ENCODE assay signal across 24 cellular contexts in the genomic region with DNA sequence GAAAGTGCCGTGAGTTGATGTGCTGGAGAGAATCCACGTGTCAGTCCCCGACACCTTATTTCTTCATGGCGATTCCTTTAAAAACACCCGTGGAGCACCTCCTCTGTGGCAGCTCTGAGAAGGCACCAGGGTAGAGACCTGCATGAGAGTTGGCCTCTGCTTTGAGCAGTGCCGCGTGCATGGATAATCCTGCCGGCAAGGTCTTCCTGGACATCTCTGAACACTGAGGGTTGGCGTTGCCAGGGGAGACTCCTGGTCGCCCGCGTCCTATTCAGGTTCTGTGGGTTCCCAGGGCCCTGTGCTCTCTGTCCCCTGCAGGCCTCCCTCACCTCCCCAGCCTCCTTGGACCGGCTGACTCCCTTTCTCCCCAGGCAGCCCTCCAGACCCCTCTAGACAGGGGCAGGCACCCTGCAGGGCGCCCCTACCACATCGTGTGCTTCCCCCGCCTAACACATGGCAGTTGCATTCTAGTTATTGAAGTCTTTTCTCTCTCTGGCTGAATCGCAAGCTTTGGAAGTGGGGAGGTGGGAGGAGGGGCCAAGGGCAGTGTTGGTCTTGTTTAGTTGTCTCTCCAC.
"Had no signal": no experiment of that assay in that cellular context is flagged by ENCODE, and none has a peak within 500 bp of the region (broad histone marks: within the 10 kb centered on the region; RNA-seq: fewer than 3 reads in every experiment).

No MANE protein-coding gene starts in this region.

- H3K27ac ChIP-seq: brain microvascular endothelial cell, cardiac muscle cell, SK-N-MC had no signal

- H3K4me3 Mint-ChIP-seq: activated B cell treated with CpG ODN at 0.5 μM for 24 hours; activated CD4-positive, alpha-beta T cell treated with anti-CD3 and anti-CD28 coated beads, Interleukin-2, amount 10 ng/mL, durations not matched to agents 24 days and 14 days; activated naive CD8-positive, alpha-beta T cell treated with anti-CD3 and anti-CD28 coated beads, Interleukin-2, amount 50 U/mL, for 24 hours; activated T-cell treated with anti-CD3 and anti-CD28 coated beads, Interleukin-2, amount 50 U/mL, for 4 hours; T-cell had no signal

- H3K36me3 Mint-ChIP-seq: activated naive CD4-positive, alpha-beta T cell treated with anti-CD3 and anti-CD28 coated beads, Interleukin-2, amount 50 U/mL, for 72 hours; T-cell had no signal

- H3K27me3 ChIP-seq: brain microvascular endothelial cell, cardiac muscle cell had no signal

- H3K36me3 ChIP-seq: brain microvascular endothelial cell, cardiac muscle cell had no signal

- ATAC-seq: activated naive CD4-positive, alpha-beta T cell treated with anti-CD3 and anti-CD28 coated beads, Interleukin-2, amount 50 U/mL, for 72 hours; activated naive CD8-positive, alpha-beta T cell treated with anti-CD3 and anti-CD28 coated beads, Interleukin-2, amount 50 U/mL, for 24 hours; activated T-cell treated with anti-CD3 and anti-CD28 coated beads, Interleukin-2, amount 50 U/mL, for 4 hours; Right ventricle myocardium inferior; T-cell had no signal

- DNase-seq: activated B cell treated with CpG ODN at 0.5 μM for 24 hours; activated CD4-positive, alpha-beta T cell treated with anti-CD3 and anti-CD28 coated beads for 1 hour; activated CD4-positive, alpha-beta T cell treated with anti-CD3 and anti-CD28 coated beads, Interleukin-2, amount 10 ng/mL, durations not matched to agents 24 days and 14 days; activated CD4-positive, alpha-beta T cell treated with anti-CD3 and anti-CD28 coated beads, Interleukin-2, amount 50 U/mL, for 48 hours; activated naive CD4-positive, alpha-beta T cell; activated naive CD8-positive, alpha-beta T cell treated with anti-CD3 and anti-CD28 coated beads, Interleukin-2, amount 50 U/mL, for 24 hours; activated T-cell treated with anti-CD3 and anti-CD28 coated beads, Interleukin-2, amount 50 U/mL, for 4 hours; brain microvascular endothelial cell; IMR-90; Kasumi-1; KBM-7; NCI-H146; NCI-H187 treated with DMSO at 0.1 percent for 48 hours; NCI-H2171; NCI-H446 treated with DMSO at 0.1 percent for 48 hours; NCI-H526 treated with DMSO at 0.1 percent for 48 hours; NCI-H82; T-cell; T-helper 2 cell; T1000 had no signal

- H3K4me3 ChIP-seq: cardiac muscle cell, SK-N-MC had no signal

- H3K27ac Mint-ChIP-seq: activated B cell treated with CpG ODN at 0.5 μM for 24 hours; activated CD4-positive, alpha-beta T cell treated with anti-CD3 and anti-CD28 coated beads, Interleukin-2, amount 10 ng/mL, durations not matched to agents 24 days and 14 days; activated naive CD8-positive, alpha-beta T cell treated with anti-CD3 and anti-CD28 coated beads, Interleukin-2, amount 50 U/mL, for 24 hours; T-cell had no signal

- H3K27me3 Mint-ChIP-seq: activated CD4-positive, alpha-beta T cell treated with anti-CD3 and anti-CD28 coated beads, Interleukin-2, amount 10 ng/mL, durations not matched to agents 24 days and 14 days; T-cell had no signal

- H3K9me3 Mint-ChIP-seq: activated B cell treated with CpG ODN at 0.5 μM for 24 hours; activated CD4-positive, alpha-beta T cell treated with anti-CD3 and anti-CD28 coated beads, Interleukin-2, amount 10 ng/mL, durations not matched to agents 24 days and 14 days; activated naive CD4-positive, alpha-beta T cell treated with anti-CD3 and anti-CD28 coated beads, Interleukin-2, amount 50 U/mL, for 72 hours; activated naive CD8-positive, alpha-beta T cell treated with anti-CD3 and anti-CD28 coated beads, Interleukin-2, amount 50 U/mL, for 24 hours; activated T-cell treated with anti-CD3 and anti-CD28 coated beads, Interleukin-2, amount 50 U/mL, for 4 hours; T-cell had no signal
